Comparison of ENCODE assay signal across 21 cellular contexts in the genomic region with DNA sequence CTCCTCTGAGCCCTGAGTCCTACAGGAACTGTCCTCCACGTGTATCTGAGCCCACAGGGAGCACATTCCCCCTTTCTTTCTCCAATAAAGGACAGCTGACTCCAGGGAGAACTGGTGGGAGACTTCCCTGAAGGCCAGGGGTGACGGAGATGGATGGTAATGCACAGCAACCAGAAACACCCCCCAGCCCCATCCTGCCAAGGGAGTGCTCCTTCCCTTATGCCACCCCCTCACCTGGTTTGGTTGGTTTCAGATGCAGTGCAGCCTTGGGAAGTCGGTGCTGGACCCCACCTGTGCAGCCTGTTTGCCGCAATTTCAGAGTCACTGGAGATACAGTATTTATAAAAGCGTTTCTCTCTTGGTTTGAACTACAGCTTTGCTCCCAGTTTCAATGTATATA. TPM values are rescaled to one million over a fixed set of nuclear protein-coding genes. Genes with fewer than 3 reads are reported as not detected.
"Had no signal": no experiment of that assay in that cellular context is flagged by ENCODE, and none has a peak within 500 bp of the region (broad histone marks: within the 10 kb centered on the region; RNA-seq: fewer than 3 reads in every experiment).

No MANE protein-coding gene starts in this region.

- H3K27ac Mint-ChIP-seq: activated naive CD8-positive, alpha-beta T cell treated with anti-CD3 and anti-CD28 coated beads, Interleukin-2, amount 10 ng/mL, durations not matched to agents 7 days and 5 days; activated T-helper 1 cell treated with anti-CD3 and anti-CD28 coated beads, Interleukin-12 subunit alpha, Interleukin-12 subunit beta, Interleukin-2, Interleukin-4 antibody, amounts not matched to agents 30 ng/mL and 10 ng/mL and 1 ng/mL, durations not matched to agents 14 hours and 24 hours and 36 hours; effector memory CD8-positive, alpha-beta T cell; T-helper 1 cell treated with Interleukin-12 subunit alpha and Interleukin-12 subunit beta and Interleukin-4 antibody, amounts not matched to agents 30 μg/mL and 1 μg/mL, for 36 hours; WTC11 had no signal

- H3K27ac ChIP-seq: brain microvascular endothelial cell, foreskin keratinocyte, pancreas, upper lobe of right lung had no signal

- H3K4me3 ChIP-seq: pancreas, upper lobe of right lung had no signal

- H3K4me1 ChIP-seq: foreskin keratinocyte, pancreas, upper lobe of right lung had no signal

- H3K36me3 Mint-ChIP-seq: activated naive CD8-positive, alpha-beta T cell treated with anti-CD3 and anti-CD28 coated beads, Interleukin-2, amount 10 ng/mL, durations not matched to agents 7 days and 5 days; WTC11 had no signal

- H3K9me3 Mint-ChIP-seq: activated naive CD8-positive, alpha-beta T cell treated with anti-CD3 and anti-CD28 coated beads, Interleukin-2, amount 10 ng/mL, durations not matched to agents 7 days and 5 days; activated T-helper 1 cell treated with anti-CD3 and anti-CD28 coated beads, Interleukin-12 subunit alpha, Interleukin-12 subunit beta, Interleukin-2, Interleukin-4 antibody, amounts not matched to agents 30 ng/mL and 10 ng/mL and 1 ng/mL, durations not matched to agents 14 hours and 24 hours and 36 hours; dendritic cell treated with granulocyte-macrophage colony-stimulating factor and Interleukin-4, amounts not matched to agents 40 ng/mL and 50 ng/mL, for 4 days; effector memory CD8-positive, alpha-beta T cell; neural crest cell; stimulated activated naive CD8-positive, alpha-beta T cell treated with anti-CD3 and anti-CD28 coated beads, Interleukin-15, amount 100 ng/mL, for 72 hours; T-helper 1 cell treated with Interleukin-12 subunit alpha and Interleukin-12 subunit beta and Interleukin-4 antibody, amounts not matched to agents 30 μg/mL and 1 μg/mL, for 36 hours; WTC11 had no signal

- ATAC-seq: effector memory CD8-positive, alpha-beta T cell; foreskin keratinocyte; pancreas; stimulated activated naive CD8-positive, alpha-beta T cell treated with anti-CD3 and anti-CD28 coated beads, Interleukin-15, amount 100 ng/mL, for 72 hours; upper lobe of right lung; WTC11 had no signal

- H3K9me3 ChIP-seq: pancreas, upper lobe of right lung had no signal

- H3K27me3 ChIP-seq: pancreas, upper lobe of right lung had no signal

- H3K36me3 ChIP-seq: brain microvascular endothelial cell, pancreas, upper lobe of right lung had no signal

- H3K4me3 Mint-ChIP-seq: activated naive CD8-positive, alpha-beta T cell treated with anti-CD3 and anti-CD28 coated beads, Interleukin-2, amount 10 ng/mL, durations not matched to agents 7 days and 5 days; activated T-helper 1 cell treated with anti-CD3 and anti-CD28 coated beads, Interleukin-12 subunit alpha, Interleukin-12 subunit beta, Interleukin-2, Interleukin-4 antibody, amounts not matched to agents 30 ng/mL and 10 ng/mL and 1 ng/mL, durations not matched to agents 14 hours and 24 hours and 36 hours; dendritic cell treated with granulocyte-macrophage colony-stimulating factor and Interleukin-4, amounts not matched to agents 40 ng/mL and 50 ng/mL, for 4 days; effector memory CD8-positive, alpha-beta T cell; neural crest cell; stimulated activated naive CD8-positive, alpha-beta T cell treated with anti-CD3 and anti-CD28 coated beads, Interleukin-15, amount 100 ng/mL, for 72 hours; T-helper 1 cell treated with Interleukin-12 subunit alpha and Interleukin-12 subunit beta and Interleukin-4 antibody, amounts not matched to agents 30 μg/mL and 1 μg/mL, for 36 hours; WTC11 had no signal

- DNase-seq: activated CD4-positive, alpha-beta T cell treated with anti-CD3 and anti-CD28 coated beads, Interleukin-2, amount 50 U/mL, for 4 hours; activated naive CD8-positive, alpha-beta T cell treated with anti-CD3 and anti-CD28 coated beads, Interleukin-2, amount 10 ng/mL, durations not matched to agents 7 days and 5 days; anterior cingulate cortex; brain microvascular endothelial cell; cerebellar nuclear complex; effector memory CD8-positive, alpha-beta T cell; foreskin keratinocyte; glutamatergic neuron; SIG-M5; stimulated activated CD4-positive, alpha-beta T cell treated with anti-CD3 and anti-CD28 coated beads, Interleukin-15, amount 100 ng/mL, for 24 hours; stimulated activated CD4-positive, alpha-beta T cell treated with anti-CD3 and anti-CD28 coated beads, Interleukin-4, amount 100 ng/mL, for 24 hours; upper lobe of right lung had no signal

RNA-seq across cellular contexts. Expression of a gene that starts 24.0 kb away (rescaled TPM):
- total RNA-seq: foreskin keratinocyte, neural crest cell, skeletal muscle tissue, temporal lobe, WTC11 had no signal
- polyA plus RNA-seq: foreskin keratinocyte had no signal
